In genomic region chr16:89953671-89954406, GRCh38 we compare ENCODE assay signal across 15 cellular contexts. TPM values are rescaled to one million over a fixed set of nuclear protein-coding genes. Genes with fewer than 3 reads are reported as not detected.
DNase-seq lines count a peak whose midpoint lies in the region; ATAC-seq, FAIRE-seq and TF ChIP-seq lines count a peak whose summit lies in the region.
"Had no signal": no experiment of that assay in that cellular context is flagged by ENCODE, and none has a peak within 500 bp of the region (broad histone marks: within the 10 kb centered on the region; RNA-seq: fewer than 3 reads in every experiment).

No MANE protein-coding gene starts in this region.

- peak; percentile 74 for DNase-seq in GM12891 (ENCODE audit: insufficient read length, low spot score)
- DNase-seq in RPMI8226, result peak; percentile 29
- DNase-seq in AG08395 (ENCODE audit: low spot score), result no peak
- DNase-seq in stimulated activated CD4-positive, alpha-beta T cell treated with anti-CD3 and anti-CD28 coated beads, Interleukin-1b, Interleukin-23, amount 100 ng/mL, for 48 hours, result no peak
- no peak for DNase-seq in stomach
- DNase-seq in NCI-H1048 (lab: John Stamatoyannopoulos, UW), result no peak
- DNase-seq: activated CD4-positive, alpha-beta T cell treated with anti-CD3 and anti-CD28 coated beads for 48 hours; activated naive CD4-positive, alpha-beta T cell treated with anti-CD3 and anti-CD28 coated beads for 36 hours; central memory CD4-positive, alpha-beta T cell; midbrain; right cardiac atrium had no signal

- no peaks in the 10 kb centered on the region for H3K27me3 ChIP-seq in stomach
- H3K27me3 ChIP-seq: tibial nerve had no signal

- no peak for TF ChIP-seq POLR2A in GM12891 (IDR thresholded peaks at IDR 0.05; ENCODE audit: low read depth, low read length)
- TF ChIP-seq POLR2A in stomach (IDR thresholded peaks at IDR 0.05), result no peak

- H3K9me3 ChIP-seq in stomach, result no peaks in the 10 kb centered on the region
- H3K9me3 ChIP-seq: tibial nerve had no signal

- peaks cover 9 to 55% (median 46%) of the 10 kb centered on the region in 4 donors for H3K36me3 ChIP-seq in stomach

- FAIRE-seq in GM12891 (lab: Jason Lieb, UNC), result peak; percentile 93

- no peak for TF ChIP-seq EP300 in stomach (IDR thresholded peaks at IDR 0.05)

- intact Hi-C loops in stomach (cut with DNase I; ENCODE audit: low total_unique reads), result no loop called here

- no peak for TF ChIP-seq CTCF in stomach (IDR thresholded peaks at IDR 0.05)

- H3K27ac ChIP-seq in stomach, result no peak overlapping the region
- H3K27ac ChIP-seq: tibial nerve had no signal

- peaks cover 9 to 13% (median 11%) of the 10 kb centered on the region in 4 donors for H3K4me1 ChIP-seq in stomach

- 85 to 97% (median 92%) methylated on average over 5 to 11 of the region's 11 CpGs for WGBS in stomach, 5 donors

- no peak overlapping the region for H3K4me3 ChIP-seq in stomach
- H3K4me3 ChIP-seq: tibial nerve had no signal

- ATAC-seq in GM19468 (IDR thresholded peaks at IDR 0.05; ENCODE audit: extremely low read depth, unreplicated experiment) (peak; percentile 39), HG03045 (IDR thresholded peaks at IDR 0.05; ENCODE audit: unreplicated experiment) (peak; percentile 61)
- ATAC-seq: esophagus mucosa, right cardiac atrium had no signal

TF ChIP-seq in GM12891, 5 proteins besides CTCF, POLR2A, EP300 and RAD21:
- TF ChIP-seq SPI1 (IDR thresholded peaks at IDR 0.05; ENCODE audit: low read depth, low read length) (peak; percentile 98), PAX5 (IDR thresholded peaks at IDR 0.05; ENCODE audit: insufficient read depth, low read length, severe bottlenecking) (no peak), POU2F2 (IDR thresholded peaks at IDR 0.05; ENCODE audit: low read depth, low read length) (0 out of 2 replicates have a peak, but pooled peaks have one; percentile 21)
TF ChIP-seq in GM12891: peak in this region for 2.

RNA-seq across cellular contexts. Expression of gene DEF8, which starts 5.3 kb away (rescaled TPM):
- polyA plus RNA-seq in GM12891 (2012; ENCODE audit: low read depth, missing spikeins), result 22.5 TPM
- total RNA-seq in stomach, result 100 to 1,000 TPM in 1 of 5 donors, 10 to 100 TPM in 4; 26.4 to 329 (median 56.1) TPM
- polyA plus RNA-seq in stomach, result 10 to 100 TPM; 52.5 to 74.6 (median 61.9) TPM

RNA-seq across cellular contexts. Expression of gene TUBB3, which starts 30.7 kb away (rescaled TPM):
- polyA plus RNA-seq in GM12891 (2012; ENCODE audit: low read depth, missing spikeins), result 1.6 TPM
- 10 to 100 TPM in 1 of 5 donors, 1 to 10 TPM in 1, under 1 TPM in 1, not detected in 2; 0.29 to 14.5 (median 1.0) TPM for total RNA-seq in stomach
- polyA plus RNA-seq in stomach, result 1 to 10 TPM; 2.4 to 8.2 (median 5.0) TPM

RNA-seq across cellular contexts. Expression of gene MC1R, which starts 35.2 kb away (rescaled TPM):
- 0.67 TPM for polyA plus RNA-seq in GM12891 (2012; ENCODE audit: low read depth, missing spikeins)
- 10 to 100 TPM in 1 of 5 donors, 1 to 10 TPM in 4; 1.3 to 11.3 (median 6.7) TPM for total RNA-seq in stomach
- polyA plus RNA-seq in stomach, result 1 to 10 TPM; 1.4 to 3.9 (median 1.8) TPM

Comparison
In these comparisons a context has a peak if more than half of its experiments do, and no peak if none do; other contexts are left out.
1. DNase-seq: peak in GM12891 (single experiment) and RPMI8226 (single experiment); none in AG08395 (single experiment), stimulated activated CD4-positive, alpha-beta T cell treated with anti-CD3 and anti-CD28 coated beads, Interleukin-1b, Interleukin-23, amount 100 ng/mL, for 48 hours (single experiment), stomach (single experiment) and NCI-H1048 (single experiment).